ENCODE assay signal across 8 cellular contexts in the genomic region with DNA sequence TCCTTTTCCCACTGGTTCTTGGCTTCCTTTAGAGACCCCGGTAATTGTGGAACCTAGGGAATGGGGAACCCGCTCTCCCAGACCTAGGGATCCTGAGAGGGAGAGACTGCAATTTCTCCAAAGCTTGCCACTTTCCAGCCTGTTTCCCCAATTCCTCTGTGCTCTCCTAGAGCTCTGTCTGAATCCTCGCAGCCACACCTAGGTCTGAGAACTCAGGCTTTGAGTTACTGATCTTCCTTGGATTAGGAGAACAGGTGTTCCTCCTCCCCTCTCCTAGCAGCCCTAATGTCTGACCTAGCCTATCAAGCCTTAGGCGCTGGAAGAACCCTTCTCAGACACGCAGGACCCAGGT. TPM values are rescaled to one million over a fixed set of nuclear protein-coding genes. Genes with fewer than 3 reads are reported as not detected.
A peak's percentile ranks its signal among the peaks of the same experiment; 100 is the strongest.
DNase-seq lines count a peak whose midpoint lies in the region; ATAC-seq and TF ChIP-seq lines count a peak whose summit lies in the region.

No MANE protein-coding gene starts in this region.

- peak overlapping the region in 4 of 5 donors; percentile 19 to 71 (median 62) for H3K4me3 ChIP-seq in subcutaneous abdominal adipose tissue (ENCODE audit: low read depth in 1 of 5, low read length in 5 of 5)

- H3K27me3 Mint-ChIP-seq in activated T-cell treated with anti-CD3 and anti-CD28 coated beads, Interleukin-2, amount 50 U/mL, for 72 hours (ENCODE audit: low read depth), result peaks cover 45% of the 10 kb centered on the region
- peaks cover 5 to 23% (median 13%) of the 10 kb centered on the region in 3 donors for H3K27me3 Mint-ChIP-seq in immature natural killer cell (ENCODE audit: low read depth in 3 of 3)

- peaks cover 27% of the 10 kb centered on the region for H3K4me1 Mint-ChIP-seq in activated T-cell treated with anti-CD3 and anti-CD28 coated beads, Interleukin-2, amount 50 U/mL, for 72 hours (ENCODE audit: low read depth)
- H3K4me1 Mint-ChIP-seq in immature natural killer cell, result peaks cover 14 to 25% of the 10 kb centered on the region in 2 donors

- no peaks in the 10 kb centered on the region for H3K9me3 ChIP-seq in subcutaneous abdominal adipose tissue (ENCODE audit: control insufficient read depth in 5 of 5, low read length in 5 of 5)

- peaks cover 0 to 2% of the 10 kb centered on the region in 2 donors for H3K9me3 Mint-ChIP-seq in activated T-cell treated with anti-CD3 and anti-CD28 coated beads, Interleukin-2, amount 50 U/mL, for 72 hours
- H3K9me3 Mint-ChIP-seq in immature natural killer cell, result no peaks in the 10 kb centered on the region

- H3K27ac ChIP-seq in VCaP (peak overlapping the region; percentile 78), subcutaneous abdominal adipose tissue (ENCODE audit: low read depth, low read length) (no peak overlapping the region)

- peak overlapping the region in 1 of 5 donors; percentile 32 for H3K9ac ChIP-seq in subcutaneous abdominal adipose tissue (ENCODE audit: low read length in 5 of 5)

- H3K27me3 ChIP-seq in subcutaneous abdominal adipose tissue (ENCODE audit: control insufficient read depth in 5 of 5, insufficient read depth in 4 of 5, low read length in 5 of 5), result peaks cover 7 to 23% (median 18%) of the 10 kb centered on the region in 5 donors

- H3K27ac Mint-ChIP-seq in activated T-cell treated with anti-CD3 and anti-CD28 coated beads, Interleukin-2, amount 50 U/mL, for 72 hours, result no peak overlapping the region
- H3K27ac Mint-ChIP-seq in immature natural killer cell, result no peak overlapping the region

- ATAC-seq in activated T-cell treated with anti-CD3 and anti-CD28 coated beads, Interleukin-2, amount 50 U/mL, for 72 hours (replicated peaks in 1 of 2), result peak in 1 of 2 donors; percentile 3
- ATAC-seq in GM19397 (IDR thresholded peaks at IDR 0.05; ENCODE audit: unreplicated experiment) (no peak), HG02588 (IDR thresholded peaks at IDR 0.05; ENCODE audit: unreplicated experiment) (no peak)

- peaks cover 0 to 4% of the 10 kb centered on the region in 2 donors for H3K36me3 Mint-ChIP-seq in activated T-cell treated with anti-CD3 and anti-CD28 coated beads, Interleukin-2, amount 50 U/mL, for 72 hours (ENCODE audit: insufficient read depth in 2 of 2)
- peaks cover 4 to 30% (median 23%) of the 10 kb centered on the region in 3 donors for H3K36me3 Mint-ChIP-seq in immature natural killer cell

- peak; percentile 72 for TF ChIP-seq CTCF in VCaP (conservative IDR thresholded peaks at IDR 0.05)

- no peak for DNase-seq in activated T-cell treated with anti-CD3 and anti-CD28 coated beads, Interleukin-2, amount 50 U/mL, for 72 hours
- DNase-seq in activated T-cell treated with anti-CD3 and anti-CD28 coated beads, Interleukin-2, amount 50 U/mL, for 48 hours, result no peak
- no peak for DNase-seq in immature natural killer cell
- no peak for DNase-seq in activated effector memory CD4-positive, alpha-beta T cell treated with anti-CD3 and anti-CD28 coated beads, Interleukin-2, amount 50 U/mL, for 16 hours

- H3K4me1 ChIP-seq in subcutaneous abdominal adipose tissue (ENCODE audit: control insufficient read depth in 5 of 5, insufficient read depth in 5 of 5, low read length in 5 of 5), result peaks cover 3 to 18% (median 14%) of the 10 kb centered on the region in 5 donors

- H3K36me3 ChIP-seq in subcutaneous abdominal adipose tissue (ENCODE audit: control insufficient read depth in 5 of 5, insufficient read depth in 5 of 5, low read length in 5 of 5), result peaks cover 0 to 21% (median 12%) of the 10 kb centered on the region in 5 donors

- peak overlapping the region; percentile 80 to 88 for H3K4me3 Mint-ChIP-seq in activated T-cell treated with anti-CD3 and anti-CD28 coated beads, Interleukin-2, amount 50 U/mL, for 72 hours
- peak overlapping the region; percentile 72 to 89 (median 84) for H3K4me3 Mint-ChIP-seq in immature natural killer cell

RNA-seq across cellular contexts. Expression of a gene that starts 20.0 kb away (rescaled TPM):
- under 1 TPM; 0.14 to 0.22 TPM for total RNA-seq in activated T-cell treated with anti-CD3 and anti-CD28 coated beads, Interleukin-2, amount 50 U/mL, for 72 hours
- polyA plus RNA-seq in immature natural killer cell, result not detected

RNA-seq across cellular contexts. Expression of a gene that starts 36.9 kb away (rescaled TPM):
- 100 to 1,000 TPM in 1 of 2 donors, 10 to 100 TPM in 1; 76.5 to 106 TPM for total RNA-seq in activated T-cell treated with anti-CD3 and anti-CD28 coated beads, Interleukin-2, amount 50 U/mL, for 72 hours
- under 1 TPM in 2 of 3 donors, not detected in 1; 0.18 to 0.57 TPM for polyA plus RNA-seq in immature natural killer cell

RNA-seq across cellular contexts. Expression of a gene that starts 46.9 kb away (rescaled TPM):
- total RNA-seq in activated T-cell treated with anti-CD3 and anti-CD28 coated beads, Interleukin-2, amount 50 U/mL, for 72 hours, result 100 to 1,000 TPM; 327 to 390 TPM
- 100 to 1,000 TPM; 419 to 713 (median 668) TPM for polyA plus RNA-seq in immature natural killer cell

RNA-seq across cellular contexts. Expression of a gene that starts 52.9 kb away (rescaled TPM):
- total RNA-seq in activated T-cell treated with anti-CD3 and anti-CD28 coated beads, Interleukin-2, amount 50 U/mL, for 72 hours, result 10 to 100 TPM; 52.8 to 55.1 TPM
- 10 to 100 TPM; 26.0 to 41.2 (median 33.3) TPM for polyA plus RNA-seq in immature natural killer cell
